18 cellular contexts compared by ENCODE assay signal in the genomic region with DNA sequence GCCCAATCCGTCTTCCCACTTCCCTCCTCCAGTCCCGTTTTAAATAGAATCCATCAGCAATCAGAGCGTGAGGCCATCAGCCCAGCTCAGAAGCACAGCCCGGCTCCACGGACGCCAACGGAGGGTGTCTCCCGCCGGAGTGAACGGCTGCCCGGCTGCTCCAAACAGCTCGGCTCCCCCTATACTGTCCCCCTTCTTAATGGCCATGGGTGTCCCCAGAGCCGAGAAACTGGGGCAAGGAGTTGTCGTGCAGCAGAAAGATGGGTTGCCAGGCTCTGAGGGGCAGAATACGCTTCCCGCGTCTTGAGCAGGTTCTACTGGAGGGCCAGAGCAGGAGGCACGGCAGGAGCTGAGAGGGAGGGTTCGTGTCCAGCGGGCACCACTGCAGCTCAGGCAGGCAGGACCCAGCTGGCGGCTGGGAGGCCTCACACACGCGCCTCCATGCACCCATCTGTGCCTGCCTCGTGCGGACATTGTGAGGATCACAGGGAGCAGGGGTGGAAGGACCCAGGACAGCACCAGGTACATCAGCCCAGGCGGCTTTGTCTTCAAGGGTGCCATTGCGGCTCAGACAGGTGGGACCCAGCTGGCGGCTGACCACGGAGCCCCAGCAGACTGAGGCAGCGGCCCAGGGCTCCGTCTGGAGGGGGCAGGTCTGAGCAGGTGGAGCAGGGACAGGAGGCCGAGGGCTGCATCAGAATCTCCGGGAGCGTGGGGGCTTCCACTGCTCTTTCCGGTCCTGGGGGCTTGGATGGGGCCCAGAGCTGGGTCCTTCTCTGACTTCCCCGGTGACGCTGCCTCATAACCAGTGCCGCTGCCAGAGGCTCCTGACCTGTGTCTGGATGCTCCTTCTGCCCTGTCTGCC.
DNase-seq lines count a peak whose midpoint lies in the region; ATAC-seq and TF ChIP-seq lines count a peak whose summit lies in the region.
"Had no signal": no experiment of that assay in that cellular context is flagged by ENCODE, and none has a peak within 500 bp of the region (broad histone marks: within the 10 kb centered on the region; RNA-seq: fewer than 3 reads in every experiment).

No MANE protein-coding gene starts in this region.

- no peak overlapping the region for H3K4me3 ChIP-seq in right atrium auricular region
- no peak overlapping the region for H3K4me3 ChIP-seq in right cardiac atrium (ENCODE audit: low read length)
- H3K4me3 ChIP-seq in esophagus muscularis mucosa, result no peak overlapping the region
- H3K4me3 ChIP-seq in upper lobe of right lung, result no peak overlapping the region
- no peak overlapping the region for H3K4me3 ChIP-seq in lower lobe of right lung
- H3K4me3 ChIP-seq: ascending aorta had no signal

- H3K27me3 ChIP-seq in right atrium auricular region, result no peaks in the 10 kb centered on the region
- H3K27me3 ChIP-seq in right cardiac atrium (ENCODE audit: control insufficient read depth, insufficient read depth), result no peaks in the 10 kb centered on the region
- peaks cover 0 to 40% (median 0%) of the 10 kb centered on the region in 4 donors for H3K27me3 ChIP-seq in esophagus muscularis mucosa
- H3K27me3 ChIP-seq in upper lobe of right lung, result no peaks in the 10 kb centered on the region
- no peaks in the 10 kb centered on the region for H3K27me3 ChIP-seq in lower lobe of right lung (ENCODE audit: low read depth)
- H3K27me3 ChIP-seq: ascending aorta had no signal

- H3K4me1 ChIP-seq in right atrium auricular region (no peaks in the 10 kb centered on the region), right cardiac atrium (ENCODE audit: control insufficient read depth, insufficient read depth, low read length) (no peaks in the 10 kb centered on the region), esophagus muscularis mucosa (no peaks in the 10 kb centered on the region), upper lobe of right lung (no peaks in the 10 kb centered on the region), lower lobe of right lung (no peaks in the 10 kb centered on the region)
- H3K4me1 ChIP-seq: ascending aorta had no signal

- TF ChIP-seq EP300 in esophagus muscularis mucosa (IDR thresholded peaks at IDR 0.05), result no peak

- TF ChIP-seq CTCF in right atrium auricular region (IDR thresholded peaks at IDR 0.05) (no peak), esophagus muscularis mucosa (IDR thresholded peaks at IDR 0.05) (no peak), upper lobe of right lung (IDR thresholded peaks at IDR 0.05) (no peak), lower lobe of right lung (IDR thresholded peaks at IDR 0.05) (no peak)

- no peaks in the 10 kb centered on the region for H3K36me3 ChIP-seq in right atrium auricular region
- no peaks in the 10 kb centered on the region for H3K36me3 ChIP-seq in esophagus muscularis mucosa
- H3K36me3 ChIP-seq in upper lobe of right lung, result no peaks in the 10 kb centered on the region
- no peaks in the 10 kb centered on the region for H3K36me3 ChIP-seq in lower lobe of right lung
- H3K36me3 ChIP-seq: ascending aorta had no signal

- H3K27ac ChIP-seq in right atrium auricular region, result no peak overlapping the region
- no peak overlapping the region for H3K27ac ChIP-seq in right cardiac atrium (ENCODE audit: low read length)
- no peak overlapping the region for H3K27ac ChIP-seq in esophagus muscularis mucosa (replicated peaks in 1 of 4)
- H3K27ac ChIP-seq in upper lobe of right lung, result no peak overlapping the region
- H3K27ac ChIP-seq in lower lobe of right lung, result no peak overlapping the region
- H3K27ac ChIP-seq: ascending aorta, HL-60 had no signal

- intact Hi-C loops in right cardiac atrium (cut with DNase I), result no loop called here
- intact Hi-C loops in esophagus muscularis mucosa (cut with DNase I), result no loop called here
- intact Hi-C loops in posterior vena cava (cut with DNase I), result no loop called here
- intact Hi-C loops in upper lobe of right lung (cut with DNase I), result no loop called here
- intact Hi-C loops in lower lobe of right lung (cut with DNase I), result no loop called here

- 82% methylated on average over 38 of the region's 38 CpGs for WGBS in right cardiac atrium
- WGBS in esophagus muscularis mucosa, result 80% methylated on average over 34 of the region's 38 CpGs

- H3K9me3 ChIP-seq in right atrium auricular region, result no peaks in the 10 kb centered on the region
- H3K9me3 ChIP-seq in right cardiac atrium (ENCODE audit: control insufficient read depth, low read length), result no peaks in the 10 kb centered on the region
- no peaks in the 10 kb centered on the region for H3K9me3 ChIP-seq in esophagus muscularis mucosa
- no peaks in the 10 kb centered on the region for H3K9me3 ChIP-seq in upper lobe of right lung
- H3K9me3 ChIP-seq in lower lobe of right lung, result no peaks in the 10 kb centered on the region
- H3K9me3 ChIP-seq: ascending aorta had no signal

- TF ChIP-seq POLR2A in esophagus muscularis mucosa (IDR thresholded peaks at IDR 0.05; ENCODE audit: low read depth), result no peak

- no peak for ATAC-seq in right cardiac atrium
- no peak for ATAC-seq in upper lobe of right lung
- ATAC-seq in GM19397 (IDR thresholded peaks at IDR 0.05; ENCODE audit: unreplicated experiment), result no peak
- no peak for ATAC-seq in lower lobe of right lung
- ATAC-seq in HG03469 (IDR thresholded peaks at IDR 0.05; ENCODE audit: unreplicated experiment), result no peak

- DNase-seq in right atrium auricular region (ENCODE audit: low spot score), result peak; percentile 44
- no peak for DNase-seq in right cardiac atrium
- peak; percentile 86 for DNase-seq in esophagus muscularis mucosa (ENCODE audit: extremely low spot score)
- peak; percentile 75 for DNase-seq in posterior vena cava (ENCODE audit: low spot score)
- peak; percentile 59 for DNase-seq in upper lobe of right lung
- no peak for DNase-seq in lower lobe of right lung
- DNase-seq: activated CD4-positive, alpha-beta T cell treated with anti-CD3 and anti-CD28 coated beads for 48 hours; activated naive CD4-positive, alpha-beta T cell treated with anti-CD3 and anti-CD28 coated beads, Interleukin-2, amount 50 U/mL, for 16 hours; IMR-90; left cardiac atrium; NCI-H1417 treated with DMSO at 0.1 percent for 48 hours; NCI-H526 treated with DMSO at 0.1 percent for 48 hours; SHP77; stimulated activated CD4-positive, alpha-beta T cell treated with anti-CD3 and anti-CD28 coated beads, Interleukin-12 subunit alpha, Interleukin-12 subunit beta, amount 100 ng/mL, for 4 hours had no signal

Comparison
In these comparisons a context has a peak if more than half of its experiments do, and no peak if none do; other contexts are left out.
1. DNase-seq: peak in right atrium auricular region (single experiment), esophagus muscularis mucosa (single experiment), posterior vena cava (single experiment) and upper lobe of right lung (single experiment); none in right cardiac atrium (0 of 3) and lower lobe of right lung (single experiment).